Comparison of ENCODE assay signal across 26 cellular contexts in genomic region chr9:137515338-137515724, GRCh38.
"Had no signal": no experiment of that assay in that cellular context is flagged by ENCODE, and none has a peak within 500 bp of the region (broad histone marks: within the 10 kb centered on the region; RNA-seq: fewer than 3 reads in every experiment).

No MANE protein-coding gene starts in this region.

- ATAC-seq: activated naive CD4-positive, alpha-beta T cell treated with anti-CD3 and anti-CD28 coated beads, Interleukin-2, amount 50 U/mL, for 72 hours; activated T-helper 17 cell treated with anti-CD3 and anti-CD28 coated beads, Interleukin-2, amount 50 U/mL, for 72 hours; gastroesophageal sphincter; left cardiac atrium; natural killer cell treated with Interleukin-12 subunit alpha and Interleukin-12 subunit beta and Interleukin-15 and Interleukin-18, amount 100 ng/mL, for 72 hours had no signal

- H3K27ac ChIP-seq: gastroesophageal sphincter, neutrophil, pancreas, psoas muscle, suprapubic skin, tibial nerve, uterus, WERI-Rb-1 had no signal

- H3K27me3 ChIP-seq: gastroesophageal sphincter, neutrophil, pancreas, stomach, suprapubic skin, tibial nerve, uterus had no signal

- H3K4me1 ChIP-seq: gastroesophageal sphincter, psoas muscle, stomach, suprapubic skin, tibial nerve, uterus had no signal

- FAIRE-seq: bronchial epithelial cell, islet of Langerhans, pancreas had no signal

- DNase-seq: activated CD4-positive, alpha-beta T cell treated with anti-CD3 and anti-CD28 coated beads for 1 hour; activated CD8-positive, alpha-beta memory T cell treated with anti-CD3 and anti-CD28 coated beads for 24 hours; activated CD8-positive, alpha-beta memory T cell treated with anti-CD3 and anti-CD28 coated beads, Interleukin-2, amount 50 U/mL, for 4 hours; activated T-cell treated with anti-CD3 and anti-CD28 coated beads, Interleukin-2, amount 50 U/mL, for 24 hours; cortex of kidney; endodermal cell; head of caudate nucleus; hypothalamus; left cardiac atrium; right cardiac atrium; stimulated activated CD4-positive, alpha-beta T cell treated with anti-CD3 and anti-CD28 coated beads, Interleukin-12 subunit alpha, Interleukin-12 subunit beta, amount 100 ng/mL, for 4 hours; stimulated activated CD4-positive, alpha-beta T cell treated with anti-CD3 and anti-CD28 coated beads, Interleukin-4, amount 100 ng/mL, for 4 hours; stomach; uterus; WERI-Rb-1 had no signal

- H3K9me3 ChIP-seq: gastroesophageal sphincter, neutrophil, pancreas, psoas muscle, stomach, suprapubic skin, tibial nerve, uterus had no signal

- H3K4me3 ChIP-seq: gastroesophageal sphincter, pancreas, psoas muscle, stomach, suprapubic skin, tibial nerve, uterus had no signal

- H3K36me3 ChIP-seq: neutrophil, pancreas, uterus, WERI-Rb-1 had no signal
